In genomic region chr14:73025544-73025943, GRCh38 we compare ENCODE assay signal across 10 cellular contexts. TPM values are rescaled to one million over a fixed set of nuclear protein-coding genes. Genes with fewer than 3 reads are reported as not detected.
DNase-seq lines count a peak whose midpoint lies in the region; ATAC-seq, FAIRE-seq and TF ChIP-seq lines count a peak whose summit lies in the region.
"Had no signal": no experiment of that assay in that cellular context is flagged by ENCODE, and none has a peak within 500 bp of the region (broad histone marks: within the 10 kb centered on the region; RNA-seq: fewer than 3 reads in every experiment).

No MANE protein-coding gene starts in this region.

- H3K27ac ChIP-seq in OCI-LY7 (ENCODE audit: low read depth, low read length, poor library complexity, severe bottlenecking) (no peak overlapping the region), endothelial cell of umbilical vein (ENCODE audit: insufficient read depth, low read depth, low read length) (no peak overlapping the region)

- BruUV-seq in OCI-LY7 (replicated peaks; lab: Mats Ljungman, UMichigan) (no TSS peak), endothelial cell of umbilical vein (replicated peaks; lab: Mats Ljungman, UMichigan) (no TSS peak)

- intact Hi-C loops in OCI-LY7 (cut with micrococcal nuclease; ENCODE audit: unreplicated experiment): no loop called here
- intact Hi-C loops in endothelial cell of umbilical vein (cut with micrococcal nuclease): no loop called here

- H2AFZ ChIP-seq in OCI-LY7 (ENCODE audit: low read length) (no peak overlapping the region; the same call in 1 of the 2 replicates), endothelial cell of umbilical vein (ENCODE audit: low read depth, low read length) (no peak overlapping the region), neuron (ENCODE audit: low read depth, low read length) (no peak overlapping the region)

- H3K4me1 ChIP-seq in OCI-LY7 (ENCODE audit: insufficient read depth, low read length, poor library complexity, severe bottlenecking): peaks cover 19% of the 10 kb centered on the region
- H3K4me1 ChIP-seq in endothelial cell of umbilical vein (ENCODE audit: control insufficient read depth, extremely low read depth, insufficient read depth, low read length): peaks cover 8% of the 10 kb centered on the region
- H3K4me1 ChIP-seq in neuron (ENCODE audit: insufficient read depth, low read length): peaks cover 21% of the 10 kb centered on the region

- H3K9me1 ChIP-seq in endothelial cell of umbilical vein (replicated peaks; ENCODE audit: control insufficient read depth, extremely low read depth, insufficient read depth, low read length): no peaks in the 10 kb centered on the region

- H3K27me3 ChIP-seq in endothelial cell of umbilical vein (ENCODE audit: control insufficient read depth in 2 of 2, insufficient read depth in 2 of 2, low read length in 2 of 2) (no peaks in the 10 kb centered on the region), neuron (ENCODE audit: insufficient read depth, low read length) (no peaks in the 10 kb centered on the region)

- H3K4me2 ChIP-seq in OCI-LY7 (ENCODE audit: low read length) (peak overlapping the region; percentile 98), endothelial cell of umbilical vein (ENCODE audit: insufficient read depth, low read length) (peak overlapping the region; percentile 93)

- H3K4me3 ChIP-seq in OCI-LY7 (ENCODE audit: low read depth, low read length, poor library complexity, severe bottlenecking) (peak overlapping the region; percentile 86), endothelial cell of umbilical vein (replicated peaks in 1 of 3; ENCODE audit: insufficient read depth in 1 of 3, low read depth in 1 of 3, low read length in 3 of 3) (peak overlapping the region in 1 of 3 experiments; percentile 92), neuron (ENCODE audit: low read length) (peak overlapping the region; percentile 73)

- no peak for FAIRE-seq in endothelial cell of umbilical vein (lab: Jason Lieb, UNC)

- DNase-seq in EL (peak; percentile 8), OCI-LY7 (ENCODE audit: low spot score) (no peak), endothelial cell of umbilical vein (ENCODE audit: low read depth, low spot score) (no peak), SHP77 treated with DMSO at 0.1 percent for 48 hours (lab: John Stamatoyannopoulos, UW) (no peak), glomerular visceral epithelial cell (ENCODE audit: extremely low spot score) (no peak)
- DNase-seq: activated CD8-positive, alpha-beta memory T cell treated with anti-CD3 and anti-CD28 coated beads, Interleukin-2, amount 50 U/mL, for 48 hours; NCI-H510A had no signal

- H3K9me2 ChIP-seq in OCI-LY7 (ENCODE audit: insufficient read depth, low read length): no peaks in the 10 kb centered on the region

- H3K9me3 ChIP-seq in OCI-LY7 (ENCODE audit: low read length) (no peaks in the 10 kb centered on the region), endothelial cell of umbilical vein (replicated peaks; ENCODE audit: control insufficient read depth, insufficient read depth, low read length) (no peaks in the 10 kb centered on the region), neuron (ENCODE audit: low read length) (peaks cover under 1% of the 10 kb centered on the region)

- H3K79me2 ChIP-seq in OCI-LY7 (ENCODE audit: insufficient read depth, low read depth, low read length) (peaks cover 10% of the 10 kb centered on the region; the same call in 1 of the 2 replicates), endothelial cell of umbilical vein (ENCODE audit: control insufficient read depth, insufficient read depth, low read length) (peaks cover 33% of the 10 kb centered on the region)

- H3K36me3 ChIP-seq in OCI-LY7 (ENCODE audit: insufficient read depth, low read length) (peaks cover 24% of the 10 kb centered on the region), endothelial cell of umbilical vein (ENCODE audit: control insufficient read depth in 2 of 2, extremely low read depth in 1 of 2, insufficient read depth in 2 of 2, low read length in 2 of 2) (peaks cover 7 to 14% of the 10 kb centered on the region in 2 experiments), neuron (ENCODE audit: insufficient read depth, low read length) (peaks cover 26% of the 10 kb centered on the region)

- H4K20me1 ChIP-seq in OCI-LY7 (ENCODE audit: insufficient read depth, low read length) (no peaks in the 10 kb centered on the region), endothelial cell of umbilical vein (replicated peaks; ENCODE audit: control insufficient read depth, extremely low read depth, insufficient read depth, low read length) (peaks cover 5% of the 10 kb centered on the region)

- POLR2A ChIA-PET in OCI-LY7 (lab: Charles Lee) (interaction anchor here (0.7 kb wide), 3 partner anchors 8 to 212 kb away, joined by 3 to 4 read pairs (median 3); no protein-coding TSS in a partner anchor), endothelial cell of umbilical vein (lab: Charles Lee) (interaction anchor here (0.7 kb wide), 1 partner anchor 91 kb away, joined by 3 read pairs; no protein-coding TSS in a partner anchor)

- TF ChIP-seq CTCF in OCI-LY7 (conservative IDR thresholded peaks at IDR 0.05; ENCODE audit: low read length) (no peak), endothelial cell of umbilical vein (IDR thresholded peaks at IDR 0.05; ENCODE audit: extremely low read depth in 1 of 2, insufficient read depth in 1 of 2, low read depth in 1 of 2, low read length in 2 of 2) (no peak)

- no peak overlapping the region for H3K9ac ChIP-seq in endothelial cell of umbilical vein (replicated peaks; ENCODE audit: extremely low read depth, insufficient read depth, low read length)

- ATAC-seq in GM18502 (IDR thresholded peaks at IDR 0.05; ENCODE audit: poor library complexity, unreplicated experiment) (no peak), HG02970 (IDR thresholded peaks at IDR 0.05; ENCODE audit: low FRiP score, unreplicated experiment) (no peak)

- CTCF ChIA-PET in OCI-LY7 (lab: Charles Lee; ENCODE audit: unreplicated experiment): no interaction called here
- CTCF ChIA-PET in endothelial cell of umbilical vein (lab: Charles Lee): interaction anchor here (1.2 kb wide), 1 partner anchor 23 kb away, joined by 3 read pairs; no protein-coding TSS in a partner anchor

- dilution Hi-C loops in endothelial cell of umbilical vein (cut with MboI; ENCODE audit: extremely low pct_ligation_motif_present, low sequenced_read_pairs): no loop called here

- no peak for TF ChIP-seq POLR2A in endothelial cell of umbilical vein (IDR thresholded peaks at IDR 0.05; ENCODE audit: low read depth, low read length)

TF ChIP-seq in endothelial cell of umbilical vein, 7 proteins besides CTCF, POLR2A, EP300 and RAD21:
- TF ChIP-seq MYC (IDR thresholded peaks at IDR 0.05; ENCODE audit: low read depth, low read length): no peak
- TF ChIP-seq FOS (IDR thresholded peaks at IDR 0.05; ENCODE audit: borderline replicate concordance, insufficient read depth, low read length): no peak
- no peak for TF ChIP-seq GATA2 (IDR thresholded peaks at IDR 0.05; ENCODE audit: insufficient read depth, insufficient read length, low read depth, low read length)
- no peak for TF ChIP-seq EZH2 (IDR thresholded peaks at IDR 0.05; ENCODE audit: borderline replicate concordance, low read depth, low read length, severe bottlenecking)
- TF ChIP-seq MAX (IDR thresholded peaks at IDR 0.05; ENCODE audit: insufficient read depth, insufficient read length): no peak
- no peak for TF ChIP-seq JUN (IDR thresholded peaks at IDR 0.05; ENCODE audit: borderline replicate concordance, insufficient read depth, insufficient read length, low read depth)
- no peak for TF ChIP-seq POLR2AphosphoS5 (IDR thresholded peaks at IDR 0.05; ENCODE audit: insufficient read depth, low read depth, low read length)

RNA-seq across cellular contexts. Expression of gene ZFYVE1, which starts 1.4 kb away (rescaled TPM):
- total RNA-seq in OCI-LY7 (2014; rRNA removed; shearing (Covaris generic)): 8.1 and 11.5 TPM in 2 replicates
- total RNA-seq in OCI-LY7 (2022) (14.3 and 15.1 TPM in 2 replicates), endothelial cell of umbilical vein (29.2 and 30.7 TPM in 2 replicates)
- 26.9 and 27.3 TPM in 2 replicates for polyA plus RNA-seq in endothelial cell of umbilical vein
- polyA plus RNA-seq in endothelial cell of umbilical vein (2011; cell fraction: cytosol; rRNA removed): 24.5 and 26.7 TPM in 2 replicates
- 54.5 and 56.0 TPM in 2 replicates for polyA plus RNA-seq in endothelial cell of umbilical vein (2011; cell fraction: nucleus; rRNA removed)
- polyA plus RNA-seq in endothelial cell of umbilical vein (2012): 19.6 and 19.8 TPM in 2 replicates
- 56.1 and 87.6 TPM in 2 replicates for polyA minus RNA-seq in endothelial cell of umbilical vein
- polyA minus RNA-seq in endothelial cell of umbilical vein (2011; cell fraction: cytosol; rRNA and poly(A)+ RNA removed): 1.8 TPM
- polyA minus RNA-seq in endothelial cell of umbilical vein (2011; cell fraction: nucleus; rRNA and poly(A)+ RNA removed): 33.5 and 33.9 TPM in 2 replicates

RNA-seq across cellular contexts. Expression of gene RBM25, which starts 32.8 kb away (rescaled TPM):
- total RNA-seq in OCI-LY7 (2014; rRNA removed; shearing (Covaris generic)): 60.1 and 70.5 TPM in 2 replicates
- 119 and 120 TPM in 2 replicates for total RNA-seq in OCI-LY7 (2022)
- 86.1 and 87.0 TPM in 2 replicates for total RNA-seq in endothelial cell of umbilical vein
- 12.5 and 20.6 TPM in 2 replicates for polyA plus RNA-seq in endothelial cell of umbilical vein
- 15.6 and 15.9 TPM in 2 replicates for polyA plus RNA-seq in endothelial cell of umbilical vein (2011; cell fraction: cytosol; rRNA removed)
- polyA plus RNA-seq in endothelial cell of umbilical vein (2011; cell fraction: nucleus; rRNA removed): 131 and 155 TPM in 2 replicates
- polyA plus RNA-seq in endothelial cell of umbilical vein (2012): 54.1 and 67.7 TPM in 2 replicates
- 39.5 and 40.9 TPM in 2 replicates for polyA minus RNA-seq in endothelial cell of umbilical vein
- polyA minus RNA-seq in endothelial cell of umbilical vein (2011; cell fraction: cytosol; rRNA and poly(A)+ RNA removed): 18.6 TPM
- polyA minus RNA-seq in endothelial cell of umbilical vein (2011; cell fraction: nucleus; rRNA and poly(A)+ RNA removed): 95.7 and 107 TPM in 2 replicates
